In genomic region chr14:95434161-95434560, GRCh38 we compare ENCODE assay signal across 1 cellular context.
A peak's percentile ranks its signal among the peaks of the same experiment; 100 is the strongest.
TF ChIP-seq lines count a peak whose summit lies in the region.

No MANE protein-coding gene starts in this region.

TF ChIP-seq in HepG2, 621 proteins besides CTCF, POLR2A, EP300 and RAD21 (continued from another document):
- 0 out of 2 replicates have a peak, but pooled peaks have one; percentile 11 for TF ChIP-seq PAXIP1 (CRISPR knock-in tag; conservative IDR thresholded peaks at IDR 0.05)
- TF ChIP-seq SKI (IDR thresholded peaks at IDR 0.05; ENCODE audit: partially characterized antibody): peak; percentile 28
- TF ChIP-seq RARA (CRISPR knock-in tag; IDR thresholded peaks at IDR 0.05): peak; percentile 42; the same call in 1 of the 2 replicates
- 0 out of 2 replicates have a peak, but pooled peaks have one; percentile 32 for TF ChIP-seq HNF4G (IDR thresholded peaks at IDR 0.05; ENCODE audit: borderline replicate concordance, low read depth, low read length)
- TF ChIP-seq HNF4G (CRISPR knock-in tag; IDR thresholded peaks at IDR 0.05; ENCODE audit: borderline replicate concordance, low read depth): no peak
- TF ChIP-seq TCF7L2 (IDR thresholded peaks at IDR 0.05; ENCODE audit: low read depth, low read length): no peak
- no peak for TF ChIP-seq IKZF1 (IDR thresholded peaks at IDR 0.05)
- TF ChIP-seq ZBTB1 (CRISPR knock-in tag; IDR thresholded peaks at IDR 0.05; ENCODE audit: borderline replicate concordance): no peak
- no peak for TF ChIP-seq DBP (CRISPR knock-in tag; IDR thresholded peaks at IDR 0.05; ENCODE audit: not compliant biosample characterization)
TF ChIP-seq in HepG2: peak in this region for 4.
